8 cellular contexts compared by ENCODE assay signal in genomic region chr10:3803884-3804741, GRCh38. TPM values are rescaled to one million over a fixed set of nuclear protein-coding genes. Genes with fewer than 3 reads are reported as not detected.
DNase-seq lines count a peak whose midpoint lies in the region; ATAC-seq and TF ChIP-seq lines count a peak whose summit lies in the region.

No MANE protein-coding gene starts in this region.

- H3K27me3 ChIP-seq in CD4-positive, alpha-beta T cell (ENCODE audit: control insufficient read depth, insufficient read depth, low read length), result no peaks in the 10 kb centered on the region
- H3K27me3 ChIP-seq in OCI-LY1 (ENCODE audit: insufficient read depth, low read length), result no peaks in the 10 kb centered on the region

- H3K79me2 ChIP-seq in OCI-LY1 (ENCODE audit: insufficient read depth, low read length), result no peaks in the 10 kb centered on the region

- intact Hi-C loops in CD4-positive, alpha-beta T cell (cut with DNase I, micrococcal nuclease), result loop anchor here in 1 of 2 experiments (1.0 to 10.0 kb wide), 2 partner anchors 69 to 171 kb away; no protein-coding TSS in a partner anchor
- intact Hi-C loops in posterior vena cava (cut with DNase I), result no loop called here

- H3F3A ChIP-seq in OCI-LY1 (ENCODE audit: insufficient read depth, low read length), result no peaks in the 10 kb centered on the region

- H3K9me2 ChIP-seq in OCI-LY1 (ENCODE audit: low read depth, low read length), result no peaks in the 10 kb centered on the region

- DNase-seq in CD4-positive, alpha-beta T cell, result peak in 8 of 10 experiments; percentile 39 to 63 (median 48)
- peak; percentile 55 for DNase-seq in activated gamma-delta T cell treated with anti-CD3 and anti-CD28 coated beads, Interleukin-2, amount 50 U/mL, for 16 hours (ENCODE audit: low read depth)
- DNase-seq in kidney tubule cell (ENCODE audit: low spot score), result peak; percentile 14
- peak; percentile 74 for DNase-seq in stimulated activated naive CD8-positive, alpha-beta T cell treated with anti-CD3 and anti-CD28 coated beads, Interleukin-15, Interleukin-2, amounts not matched to agents 100 U/mL and 50 U/mL, for 24 hours
- no peak for DNase-seq in posterior vena cava (ENCODE audit: low spot score)
- no peak for DNase-seq in NCI-H1092 treated with DMSO at 0.1 percent for 48 hours (lab: John Stamatoyannopoulos, UW)
- no peak for DNase-seq in GM10248 (ENCODE audit: extremely low spot score)

- no peaks in the 10 kb centered on the region for H3K9me3 ChIP-seq in CD4-positive, alpha-beta T cell (ENCODE audit: control insufficient read depth, low read length)
- H3K9me3 ChIP-seq in OCI-LY1 (ENCODE audit: low read length), result no peaks in the 10 kb centered on the region

- peak overlapping the region; percentile 4 for H2AFZ ChIP-seq in OCI-LY1 (ENCODE audit: low read length)

- H3K9ac ChIP-seq in OCI-LY1 (ENCODE audit: low read length), result peak overlapping the region; percentile 37

- H3K4me3 ChIP-seq in OCI-LY1 (ENCODE audit: low read depth, low read length, poor library complexity, severe bottlenecking), result peak overlapping the region; percentile 20

- peak overlapping the region; percentile 54 for H3K4me2 ChIP-seq in OCI-LY1 (ENCODE audit: low read length)

- H4K20me1 ChIP-seq in OCI-LY1 (ENCODE audit: insufficient read depth, low read length), result no peaks in the 10 kb centered on the region

- H3K27ac Mint-ChIP-seq in CD4-positive, alpha-beta T cell, result no peak overlapping the region

- H3K36me3 ChIP-seq in OCI-LY1 (ENCODE audit: insufficient read depth, low read length), result no peaks in the 10 kb centered on the region; the same call in 1 of the 2 replicates

- no peaks in the 10 kb centered on the region for H3K9me3 Mint-ChIP-seq in CD4-positive, alpha-beta T cell

- no peaks in the 10 kb centered on the region for H3K36me3 Mint-ChIP-seq in CD4-positive, alpha-beta T cell (ENCODE audit: low read depth)

- H3K27me3 Mint-ChIP-seq in CD4-positive, alpha-beta T cell, result no peaks in the 10 kb centered on the region

- H3K4me1 Mint-ChIP-seq in CD4-positive, alpha-beta T cell (ENCODE audit: low read depth), result peaks cover 19% of the 10 kb centered on the region

- POLR2A ChIA-PET in CD4-positive, alpha-beta T cell (lab: Charles Lee), result interaction anchor here (2.2 to 13.2 kb wide), 3 partner anchors 8 to 26 kb away, joined by 5 to 497 read pairs (median 16); partner anchors contain the start of gene KLF6
- POLR2A ChIA-PET in GM10248 (lab: Yijun Ruan, JAX), result interaction anchor here (3.1 kb wide), 1 partner anchor 19 kb away, joined by 25 read pairs; the partner anchor contains the start of gene KLF6

- CTCF ChIA-PET in CD4-positive, alpha-beta T cell (lab: Charles Lee), result interaction anchor here (1.3 kb wide), 1 partner anchor 22 kb away, joined by 4 read pairs; no protein-coding TSS in a partner anchor
- CTCF ChIA-PET in GM10248 (lab: Yijun Ruan, JAX), result interaction anchor here (1.0 kb wide), 1 partner anchor 8 kb away, joined by 3 read pairs; no protein-coding TSS in a partner anchor

- ATAC-seq in CD4-positive, alpha-beta T cell (ENCODE audit: poor library complexity), result peak; percentile 63
- peak; percentile 87 for ATAC-seq in stimulated activated naive CD8-positive, alpha-beta T cell treated with anti-CD3 and anti-CD28 coated beads, Interleukin-15, Interleukin-2, amounts not matched to agents 100 U/mL and 50 U/mL, for 24 hours

- peak overlapping the region; percentile 98 for H3K27ac ChIP-seq in CD4-positive, alpha-beta T cell (ENCODE audit: low read depth, low read length)
- peak overlapping the region; percentile 93 for H3K27ac ChIP-seq in OCI-LY1 (ENCODE audit: low read depth, low read length, poor library complexity, severe bottlenecking)

- no peak for TF ChIP-seq CTCF in CD4-positive, alpha-beta T cell (IDR thresholded peaks at IDR 0.05)
- TF ChIP-seq CTCF in OCI-LY1 (IDR thresholded peaks at IDR 0.05; ENCODE audit: low read length), result no peak
- no peak for TF ChIP-seq CTCF in GM10248 (IDR thresholded peaks at IDR 0.05; ENCODE audit: control extremely low read depth, extremely low read depth, low read depth, missing control alignments)

- peaks cover 63% of the 10 kb centered on the region for H3K4me1 ChIP-seq in OCI-LY1 (ENCODE audit: insufficient read depth, low read length, severe bottlenecking)

- H3K4me3 Mint-ChIP-seq in CD4-positive, alpha-beta T cell, result peak overlapping the region; percentile 82

RNA-seq across cellular contexts. Expression of gene KLF6, which starts 19.1 kb away (rescaled TPM):
- total RNA-seq in CD4-positive, alpha-beta T cell, result 100 to 1,000 TPM; 851 to 874 TPM
- 100 to 1,000 TPM; 183 to 493 TPM for total RNA-seq in posterior vena cava

Comparison
In these comparisons a context has a peak if more than half of its experiments do, and no peak if none do; other contexts are left out.
1. DNase-seq: peak in CD4-positive, alpha-beta T cell (8 of 10), activated gamma-delta T cell treated with anti-CD3 and anti-CD28 coated beads, Interleukin-2, amount 50 U/mL, for 16 hours (single experiment), kidney tubule cell (single experiment) and stimulated activated naive CD8-positive, alpha-beta T cell treated with anti-CD3 and anti-CD28 coated beads, Interleukin-15, Interleukin-2, amounts not matched to agents 100 U/mL and 50 U/mL, for 24 hours (single experiment); none in posterior vena cava (single experiment), NCI-H1092 treated with DMSO at 0.1 percent for 48 hours (single experiment) and GM10248 (single experiment).